In the genomic region with DNA sequence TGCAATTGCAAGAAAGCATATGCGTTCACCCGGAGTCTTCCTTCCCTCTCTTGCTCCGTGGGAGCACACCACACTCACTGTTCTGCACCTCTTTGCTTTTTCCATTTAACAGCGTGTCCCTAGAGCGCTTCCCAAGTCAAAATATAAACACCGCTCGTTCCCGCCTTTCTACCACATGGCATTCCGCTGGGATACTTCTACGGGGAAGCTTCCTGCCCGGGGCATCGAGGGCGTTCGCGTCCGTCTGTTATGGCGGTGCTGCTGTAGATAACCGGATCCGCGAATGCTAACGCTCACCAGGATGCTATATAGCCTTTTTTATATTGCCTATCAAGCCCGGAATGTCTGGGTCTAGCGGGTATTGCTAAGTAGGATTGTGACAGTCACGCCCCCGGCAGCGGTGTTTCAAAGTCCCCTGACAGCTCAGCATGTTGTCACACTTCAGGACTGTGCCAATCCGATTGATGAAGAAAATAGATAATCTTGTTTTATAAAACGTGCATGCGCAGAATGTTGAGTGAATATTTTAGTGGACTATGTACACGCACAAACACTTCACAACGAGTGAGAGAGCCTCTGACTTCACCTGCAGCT, we compare ENCODE assay signal across 2 cellular contexts.
TF ChIP-seq lines count a peak whose summit lies in the region.

No MANE protein-coding gene starts in this region.

TF ChIP-seq in HepG2, 621 proteins besides CTCF, POLR2A, EP300 and RAD21:
- TF ChIP-seq, protein P1, sequence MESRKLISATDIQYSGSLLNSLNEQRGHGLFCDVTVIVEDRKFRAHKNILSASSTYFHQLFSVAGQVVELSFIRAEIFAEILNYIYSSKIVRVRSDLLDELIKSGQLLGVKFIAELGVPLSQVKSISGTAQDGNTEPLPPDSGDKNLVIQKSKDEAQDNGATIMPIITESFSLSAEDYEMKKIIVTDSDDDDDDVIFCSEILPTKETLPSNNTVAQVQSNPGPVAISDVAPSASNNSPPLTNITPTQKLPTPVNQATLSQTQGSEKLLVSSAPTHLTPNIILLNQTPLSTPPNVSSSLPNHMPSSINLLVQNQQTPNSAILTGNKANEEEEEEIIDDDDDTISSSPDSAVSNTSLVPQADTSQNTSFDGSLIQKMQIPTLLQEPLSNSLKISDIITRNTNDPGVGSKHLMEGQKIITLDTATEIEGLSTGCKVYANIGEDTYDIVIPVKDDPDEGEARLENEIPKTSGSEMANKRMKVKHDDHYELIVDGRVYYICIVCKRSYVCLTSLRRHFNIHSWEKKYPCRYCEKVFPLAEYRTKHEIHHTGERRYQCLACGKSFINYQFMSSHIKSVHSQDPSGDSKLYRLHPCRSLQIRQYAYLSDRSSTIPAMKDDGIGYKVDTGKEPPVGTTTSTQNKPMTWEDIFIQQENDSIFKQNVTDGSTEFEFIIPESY (CRISPR knock-in tag; IDR thresholded peaks at IDR 0.05), result peak; percentile 65; the same call in 1 of the 2 replicates
- TF ChIP-seq KDM3A (CRISPR knock-in tag; IDR thresholded peaks at IDR 0.05; ENCODE audit: low read depth), result no peak
- TF ChIP-seq, protein P2, sequence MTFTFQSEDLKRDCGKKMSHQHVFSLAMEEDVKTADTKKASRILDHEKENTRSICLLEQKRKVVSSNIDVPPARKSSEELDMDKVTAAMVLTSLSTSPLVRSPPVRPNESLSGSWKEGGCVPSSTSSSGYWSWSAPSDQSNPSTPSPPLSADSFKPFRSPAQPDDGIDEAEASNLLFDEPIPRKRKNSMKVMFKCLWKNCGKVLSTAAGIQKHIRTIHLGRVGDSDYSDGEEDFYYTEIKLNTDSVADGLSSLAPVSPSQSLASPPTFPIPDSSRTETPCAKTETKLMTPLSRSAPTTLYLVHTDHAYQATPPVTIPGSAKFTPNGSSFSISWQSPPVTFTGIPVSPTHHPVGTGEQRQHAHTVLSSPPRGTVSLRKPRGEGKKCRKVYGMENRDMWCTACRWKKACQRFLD (CRISPR knock-in tag; IDR thresholded peaks at IDR 0.05; ENCODE audit: borderline replicate concordance), result no peak

TF ChIP-seq in H1, 55 proteins besides CTCF, POLR2A, EP300 and RAD21:
- TF ChIP-seq, protein P3, sequence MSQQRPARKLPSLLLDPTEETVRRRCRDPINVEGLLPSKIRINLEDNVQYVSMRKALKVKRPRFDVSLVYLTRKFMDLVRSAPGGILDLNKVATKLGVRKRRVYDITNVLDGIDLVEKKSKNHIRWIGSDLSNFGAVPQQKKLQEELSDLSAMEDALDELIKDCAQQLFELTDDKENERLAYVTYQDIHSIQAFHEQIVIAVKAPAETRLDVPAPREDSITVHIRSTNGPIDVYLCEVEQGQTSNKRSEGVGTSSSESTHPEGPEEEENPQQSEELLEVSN (IDR thresholded peaks at IDR 0.05), result peak; percentile 78
- no peak for TF ChIP-seq BACH1 (IDR thresholded peaks at IDR 0.05; ENCODE audit: low read length)
